In the genomic region with DNA sequence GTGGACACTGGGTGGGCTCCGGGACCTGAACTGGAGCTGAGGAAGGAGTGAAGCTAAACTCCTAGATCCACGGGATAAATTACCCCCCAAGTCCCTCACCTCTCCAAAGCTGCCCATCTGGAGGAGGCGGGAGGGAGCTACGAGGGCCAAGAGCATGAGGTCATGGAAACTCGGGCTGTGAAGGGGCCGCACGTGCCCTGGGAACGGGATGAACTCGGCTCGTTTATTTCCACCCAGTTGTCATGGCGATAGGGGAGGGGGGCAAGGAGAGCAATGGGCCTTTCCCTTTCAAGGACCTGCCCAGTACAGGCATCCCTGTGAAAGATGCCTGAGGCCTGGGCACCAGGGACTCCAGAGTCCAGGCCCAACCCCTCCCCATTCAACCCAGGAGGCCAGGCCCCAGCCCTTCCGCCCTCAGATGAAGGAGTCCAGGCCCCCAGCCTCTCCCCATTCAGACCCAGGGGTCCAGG, we compare ENCODE assay signal across 8 cellular contexts. TPM values are rescaled to one million over a fixed set of nuclear protein-coding genes. Genes with fewer than 3 reads are reported as not detected.
DNase-seq lines count a peak whose midpoint lies in the region; ATAC-seq and TF ChIP-seq lines count a peak whose summit lies in the region.

No MANE protein-coding gene starts in this region.

- POLR2A ChIA-PET in RWPE1 (lab: Yijun Ruan, JAX; ENCODE audit: low non-redundant PET): no interaction called here

- TF ChIP-seq CTCF in RWPE1 (conservative IDR thresholded peaks at IDR 0.05; ENCODE audit: low read depth) (no peak), foreskin fibroblast (IDR thresholded peaks at IDR 0.05; ENCODE audit: low read depth, low read length) (no peak)

- no peak for ATAC-seq in GM21737 (IDR thresholded peaks at IDR 0.05; ENCODE audit: unreplicated experiment)

- H3K4me3 ChIP-seq in foreskin fibroblast (ENCODE audit: low read depth in 1 of 2, low read length in 2 of 2): peak overlapping the region in 1 of 2 donors; percentile 7

- peak overlapping the region; percentile 80 for H3K27ac ChIP-seq in RWPE1

- DNase-seq in COLO829 (ENCODE audit: low spot score) (peak; percentile 51), RWPE1 (ENCODE audit: low spot score) (peak; percentile 34), foreskin fibroblast (peak; percentile 85 to 96), occipital lobe (lab: John Stamatoyannopoulos, UW) (peak; percentile 9), NCI-H2029 (lab: John Stamatoyannopoulos, UW) (no peak), DMS114 treated with DMSO at 0.1 percent for 48 hours (lab: John Stamatoyannopoulos, UW; ENCODE audit: unreplicated experiment) (no peak), T-helper 2 cell (no peak)

- CTCF ChIA-PET in RWPE1 (lab: Yijun Ruan, JAX): no interaction called here

RNA-seq across cellular contexts. Expression of a gene that starts 3.8 kb away (rescaled TPM):
- 20.7 TPM for total RNA-seq in occipital lobe

RNA-seq across cellular contexts. Expression of a gene that starts 35.4 kb away (rescaled TPM):
- not detected for total RNA-seq in occipital lobe

RNA-seq across cellular contexts. Expression of a gene that starts 37.9 kb away (rescaled TPM):
- total RNA-seq in occipital lobe: 0.62 TPM

RNA-seq across cellular contexts. Expression of a gene that starts 43.9 kb away (rescaled TPM):
- not detected for total RNA-seq in occipital lobe

RNA-seq across cellular contexts. Expression of a gene that starts 50.7 kb away (rescaled TPM):
- total RNA-seq in occipital lobe: 15.0 TPM

Comparison
In these comparisons a context has a peak if more than half of its experiments do, and no peak if none do; other contexts are left out.
1. DNase-seq: peak in COLO829 (single experiment), RWPE1 (single experiment), foreskin fibroblast (2 of 2) and occipital lobe (single experiment); none in NCI-H2029 (single experiment), DMS114 treated with DMSO at 0.1 percent for 48 hours (single experiment) and T-helper 2 cell (0 of 5).